Comparison of ENCODE assay signal across 8 cellular contexts in genomic region chr11:71251159-71251721, GRCh38. TPM values are rescaled to one million over a fixed set of nuclear protein-coding genes. Genes with fewer than 3 reads are reported as not detected.
DNase-seq lines count a peak whose midpoint lies in the region; ATAC-seq lines count a peak whose summit lies in the region.

No MANE protein-coding gene starts in this region.

- no peak for ATAC-seq in aorta (ENCODE audit: low FRiP score)

- 1 to 2% methylated on average over 50 to 63 of the region's 63 CpGs for WGBS in aorta, 2 donors

- no peak overlapping the region for H3K27ac ChIP-seq in mucosa of rectum (ENCODE audit: low read depth in 2 of 2, low read length in 2 of 2)
- H3K27ac ChIP-seq in aorta (ENCODE audit: low read depth in 1 of 2, low read length in 2 of 2) = no peak overlapping the region

- H3K36me3 ChIP-seq in mucosa of rectum (ENCODE audit: control insufficient read depth in 2 of 2, insufficient read depth in 2 of 2, low read length in 2 of 2) = no peaks in the 10 kb centered on the region
- no peaks in the 10 kb centered on the region for H3K36me3 ChIP-seq in aorta (ENCODE audit: control insufficient read depth in 1 of 2, insufficient read depth in 2 of 2, low read length in 1 of 2)

- H3K4me1 ChIP-seq in mucosa of rectum (ENCODE audit: control insufficient read depth in 2 of 2, insufficient read depth in 2 of 2, low read length in 2 of 2) (peaks cover 4 to 11% of the 10 kb centered on the region in 2 donors), aorta (ENCODE audit: control insufficient read depth in 1 of 2, insufficient read depth in 2 of 2, low read length in 2 of 2) (no peaks in the 10 kb centered on the region)

- intact Hi-C loops in aorta (cut with DNase I) = no loop called here

- H3K4me3 ChIP-seq in mucosa of rectum (ENCODE audit: low read length in 2 of 2) (peak overlapping the region; percentile 52 to 79), aorta (ENCODE audit: low read length in 2 of 2) (peak overlapping the region in 1 of 2 donors; percentile 17)

- in situ Hi-C loops in G401 (cut with HindIII; ENCODE audit: low sequenced_read_pairs) = no loop called here

- H3K9me3 ChIP-seq in mucosa of rectum (ENCODE audit: control insufficient read depth in 2 of 2, low read length in 2 of 2) (no peaks in the 10 kb centered on the region), aorta (ENCODE audit: control insufficient read depth, low read length) (no peaks in the 10 kb centered on the region)

- H3K9ac ChIP-seq in mucosa of rectum (ENCODE audit: low read depth in 1 of 2, low read length in 2 of 2) = peak overlapping the region in 1 of 2 donors; percentile 90

- DNase-seq in AG08395 (ENCODE audit: low spot score) (peak; percentile 35), HuH-7.5 (ENCODE audit: low spot score) (peak; percentile 56), ecto neural progenitor cell (ENCODE audit: low spot score) (peak; percentile 67), G401 (ENCODE audit: low spot score) (no peak), NCI-H146 (lab: John Stamatoyannopoulos, UW) (no peak), aorta (no peak), foreskin melanocyte (no peak)

- H3K27me3 ChIP-seq in mucosa of rectum (ENCODE audit: control insufficient read depth in 2 of 2, insufficient read depth in 2 of 2, low read length in 2 of 2) = peaks cover 0 to 2% of the 10 kb centered on the region in 2 donors
- H3K27me3 ChIP-seq in aorta (ENCODE audit: control insufficient read depth in 1 of 2, insufficient read depth in 2 of 2, low read length in 1 of 2) = no peaks in the 10 kb centered on the region

RNA-seq across cellular contexts. Expression of gene SHANK2, which starts 1.1 kb away (rescaled TPM):
- total RNA-seq in G401 (2014; rRNA removed; shearing (Covaris generic)) = not detected in 2 replicates
- under 1 TPM; 0.16 to 0.93 TPM for total RNA-seq in aorta
- polyA plus RNA-seq in aorta = 1 to 10 TPM in 1 of 2 donors, not detected in 1; 4.8 TPM

Comparison
In these comparisons a context has a peak if more than half of its experiments do, and no peak if none do; other contexts are left out.
1. DNase-seq: peak in AG08395 (single experiment), HuH-7.5 (single experiment) and ecto neural progenitor cell (single experiment); none in G401 (single experiment), NCI-H146 (single experiment), aorta (0 of 2) and foreskin melanocyte (single experiment).